ENCODE assay signal across 22 cellular contexts in genomic region chr4:159307929-159308328, GRCh38.
"Had no signal": no experiment of that assay in that cellular context is flagged by ENCODE, and none has a peak within 500 bp of the region (broad histone marks: within the 10 kb centered on the region; RNA-seq: fewer than 3 reads in every experiment).

No MANE protein-coding gene starts in this region.

- DNase-seq: activated CD4-positive, alpha-beta memory T cell treated with anti-CD3 and anti-CD28 coated beads, Interleukin-2, amount 10 ng/mL, durations not matched to agents 7 days and 5 days; activated CD4-positive, alpha-beta T cell treated with anti-CD3 and anti-CD28 coated beads, Interleukin-2, amount 10 ng/mL, durations not matched to agents 24 days and 14 days; activated effector memory CD4-positive, alpha-beta T cell treated with Interleukin-2 at 50 U/mL for 16 hours; activated naive CD4-positive, alpha-beta T cell treated with anti-CD3 and anti-CD28 coated beads, Interleukin-2, amount 50 U/mL, for 16 hours; activated naive CD8-positive, alpha-beta T cell treated with anti-CD3 and anti-CD28 coated beads, Interleukin-2, amount 50 U/mL, for 24 hours; activated T-cell treated with anti-CD3 and anti-CD28 coated beads, Interleukin-2, amount 50 U/mL, for 72 hours; body of pancreas; central memory CD4-positive, alpha-beta T cell; effector memory CD4-positive, alpha-beta T cell; posterior cingulate gyrus; right lobe of liver; stimulated activated CD4-positive, alpha-beta T cell treated with anti-CD3 and anti-CD28 coated beads, Interleukin-2, amount 100 ng/mL, for 48 hours; stimulated activated CD8-positive, alpha-beta memory T cell treated with anti-CD3 and anti-CD28 coated beads, Interleukin-4, amount 100 ng/mL, for 48 hours; stimulated activated naive B cell treated with anti-CD40 and anti-IgM and Interleukin-4, amounts not matched to agents 10 μg/mL and 1 μg/mL and 100 μg/mL, for 72 hours; testis; trophoblast cell had no signal

- H3K4me1 Mint-ChIP-seq: activated CD4-positive, alpha-beta T cell treated with anti-CD3 and anti-CD28 coated beads, Interleukin-2, amount 10 ng/mL, durations not matched to agents 24 days and 14 days; activated naive CD8-positive, alpha-beta T cell treated with anti-CD3 and anti-CD28 coated beads, Interleukin-2, amount 50 U/mL, for 24 hours; nephron; stimulated activated naive B cell treated with anti-CD40 and anti-IgM and Interleukin-4, amounts not matched to agents 10 μg/mL and 1 μg/mL and 100 μg/mL, for 72 hours had no signal

- H3K27me3 Mint-ChIP-seq: activated CD4-positive, alpha-beta memory T cell treated with anti-CD3 and anti-CD28 coated beads, Interleukin-2, amount 10 ng/mL, durations not matched to agents 7 days and 5 days; activated CD4-positive, alpha-beta T cell treated with anti-CD3 and anti-CD28 coated beads, Interleukin-2, amount 10 ng/mL, durations not matched to agents 24 days and 14 days; activated naive CD8-positive, alpha-beta T cell treated with anti-CD3 and anti-CD28 coated beads, Interleukin-2, amount 50 U/mL, for 24 hours; stimulated activated naive B cell treated with anti-CD40 and anti-IgM and Interleukin-4, amounts not matched to agents 10 μg/mL and 1 μg/mL and 100 μg/mL, for 72 hours had no signal

- H3K27me3 ChIP-seq: body of pancreas, right lobe of liver, testis, vagina had no signal

- H3K4me3 ChIP-seq: body of pancreas, right lobe of liver, testis, vagina had no signal

- H3K27ac ChIP-seq: body of pancreas, testis, vagina, VCaP had no signal

- H3K36me3 ChIP-seq: right lobe of liver had no signal

- H3K27ac Mint-ChIP-seq: activated CD4-positive, alpha-beta memory T cell treated with anti-CD3 and anti-CD28 coated beads, Interleukin-2, amount 10 ng/mL, durations not matched to agents 7 days and 5 days; activated CD4-positive, alpha-beta T cell treated with anti-CD3 and anti-CD28 coated beads, Interleukin-2, amount 10 ng/mL, durations not matched to agents 24 days and 14 days; activated naive CD8-positive, alpha-beta T cell treated with anti-CD3 and anti-CD28 coated beads, Interleukin-2, amount 50 U/mL, for 24 hours; activated T-cell treated with anti-CD3 and anti-CD28 coated beads, Interleukin-2, amount 50 U/mL, for 72 hours; stimulated activated naive B cell treated with anti-CD40 and anti-IgM and Interleukin-4, amounts not matched to agents 10 μg/mL and 1 μg/mL and 100 μg/mL, for 72 hours had no signal

- ATAC-seq: activated CD4-positive, CD25-positive, alpha-beta regulatory T cell treated with anti-CD3 and anti-CD28 coated beads, Interleukin-2, amount 50 U/mL, for 24 hours; activated naive CD8-positive, alpha-beta T cell treated with anti-CD3 and anti-CD28 coated beads, Interleukin-2, amount 50 U/mL, for 24 hours; activated T-cell treated with anti-CD3 and anti-CD28 coated beads, Interleukin-2, amount 50 U/mL, for 72 hours; body of pancreas; esophagus mucosa; left lobe of liver; stimulated activated naive B cell treated with anti-CD40 and anti-IgM and Interleukin-4, amounts not matched to agents 10 μg/mL and 1 μg/mL and 100 μg/mL, for 72 hours had no signal

- H3K4me3 Mint-ChIP-seq: activated CD4-positive, alpha-beta memory T cell treated with anti-CD3 and anti-CD28 coated beads, Interleukin-2, amount 10 ng/mL, durations not matched to agents 7 days and 5 days; activated CD4-positive, alpha-beta T cell treated with anti-CD3 and anti-CD28 coated beads, Interleukin-2, amount 10 ng/mL, durations not matched to agents 24 days and 14 days; activated naive CD8-positive, alpha-beta T cell treated with anti-CD3 and anti-CD28 coated beads, Interleukin-2, amount 50 U/mL, for 24 hours; activated T-cell treated with anti-CD3 and anti-CD28 coated beads, Interleukin-2, amount 50 U/mL, for 72 hours; nephron; stimulated activated naive B cell treated with anti-CD40 and anti-IgM and Interleukin-4, amounts not matched to agents 10 μg/mL and 1 μg/mL and 100 μg/mL, for 72 hours had no signal

- H3K9me3 ChIP-seq: body of pancreas, right lobe of liver, testis, vagina had no signal

- H3K4me1 ChIP-seq: testis, vagina had no signal
